ENCODE assay signal across 32 cellular contexts in genomic region chr19:55613930-55614710, GRCh38.
"Had no signal": no experiment of that assay in that cellular context is flagged by ENCODE, and none has a peak within 500 bp of the region (broad histone marks: within the 10 kb centered on the region; RNA-seq: fewer than 3 reads in every experiment).

No MANE protein-coding gene starts in this region.

- H3K4me3 ChIP-seq: ascending aorta, breast epithelium, cardiac muscle cell, colonic mucosa, esophagus squamous epithelium, gastroesophageal sphincter had no signal

- H3K9me3 ChIP-seq: ascending aorta, breast epithelium, colonic mucosa, esophagus squamous epithelium, gastroesophageal sphincter had no signal

- H3K9me3 Mint-ChIP-seq: activated CD4-positive, alpha-beta memory T cell treated with anti-CD3 and anti-CD28 coated beads, Interleukin-2, amount 10 ng/mL, durations not matched to agents 7 days and 5 days; activated CD4-positive, alpha-beta T cell treated with anti-CD3 and anti-CD28 coated beads, Interleukin-2, amount 10 ng/mL, durations not matched to agents 7 days and 5 days; activated naive CD4-positive, alpha-beta T cell treated with anti-CD3 and anti-CD28 coated beads, Interleukin-2, amount 10 ng/mL, durations not matched to agents 7 days and 5 days; activated naive CD4-positive, alpha-beta T cell treated with anti-CD3 and anti-CD28 coated beads, Interleukin-2, amount 50 U/mL, for 72 hours; activated naive CD8-positive, alpha-beta T cell treated with anti-CD3 and anti-CD28 coated beads, Interleukin-2, amount 10 ng/mL, durations not matched to agents 7 days and 5 days; activated T-cell treated with anti-CD3 and anti-CD28 coated beads, Interleukin-2, amount 50 U/mL, for 24 hours; activated T-cell treated with anti-CD3 and anti-CD28 coated beads, Interleukin-2, amount 50 U/mL, for 72 hours; WTC11 had no signal

- H3K36me3 ChIP-seq: colonic mucosa had no signal

- H3K4me1 ChIP-seq: ascending aorta, breast epithelium, colonic mucosa had no signal

- H3K27me3 Mint-ChIP-seq: activated CD4-positive, alpha-beta memory T cell treated with anti-CD3 and anti-CD28 coated beads, Interleukin-2, amount 10 ng/mL, durations not matched to agents 7 days and 5 days; activated CD4-positive, alpha-beta T cell treated with anti-CD3 and anti-CD28 coated beads, Interleukin-2, amount 10 ng/mL, durations not matched to agents 7 days and 5 days; activated naive CD4-positive, alpha-beta T cell treated with anti-CD3 and anti-CD28 coated beads, Interleukin-2, amount 10 ng/mL, durations not matched to agents 7 days and 5 days; activated naive CD8-positive, alpha-beta T cell treated with anti-CD3 and anti-CD28 coated beads, Interleukin-2, amount 10 ng/mL, durations not matched to agents 7 days and 5 days; activated T-cell treated with anti-CD3 and anti-CD28 coated beads, Interleukin-2, amount 50 U/mL, for 24 hours; brain had no signal

- H3K27me3 ChIP-seq: ascending aorta, breast epithelium, cardiac muscle cell, colonic mucosa, esophagus squamous epithelium, gastroesophageal sphincter had no signal

- ATAC-seq: activated naive CD4-positive, alpha-beta T cell treated with anti-CD3 and anti-CD28 coated beads, Interleukin-2, amount 50 U/mL, for 72 hours; activated T-cell treated with anti-CD3 and anti-CD28 coated beads, Interleukin-2, amount 50 U/mL, for 72 hours; gastroesophageal sphincter; WTC11 had no signal

- H3K27ac ChIP-seq: ascending aorta, breast epithelium, colonic mucosa, epithelial cell of prostate, esophagus squamous epithelium, gastroesophageal sphincter, VCaP had no signal

- H3K27ac Mint-ChIP-seq: activated CD4-positive, alpha-beta memory T cell treated with anti-CD3 and anti-CD28 coated beads, Interleukin-2, amount 10 ng/mL, durations not matched to agents 7 days and 5 days; activated CD4-positive, alpha-beta T cell treated with anti-CD3 and anti-CD28 coated beads, Interleukin-2, amount 10 ng/mL, durations not matched to agents 7 days and 5 days; activated naive CD4-positive, alpha-beta T cell treated with anti-CD3 and anti-CD28 coated beads, Interleukin-2, amount 10 ng/mL, durations not matched to agents 7 days and 5 days; activated naive CD4-positive, alpha-beta T cell treated with anti-CD3 and anti-CD28 coated beads, Interleukin-2, amount 50 U/mL, for 72 hours; activated naive CD8-positive, alpha-beta T cell treated with anti-CD3 and anti-CD28 coated beads, Interleukin-2, amount 10 ng/mL, durations not matched to agents 7 days and 5 days; activated T-cell treated with anti-CD3 and anti-CD28 coated beads, Interleukin-2, amount 50 U/mL, for 24 hours; activated T-cell treated with anti-CD3 and anti-CD28 coated beads, Interleukin-2, amount 50 U/mL, for 72 hours; brain; WTC11 had no signal

- H3K4me3 Mint-ChIP-seq: activated CD4-positive, alpha-beta memory T cell treated with anti-CD3 and anti-CD28 coated beads, Interleukin-2, amount 10 ng/mL, durations not matched to agents 7 days and 5 days; activated CD4-positive, alpha-beta T cell treated with anti-CD3 and anti-CD28 coated beads, Interleukin-2, amount 10 ng/mL, durations not matched to agents 7 days and 5 days; activated naive CD4-positive, alpha-beta T cell treated with anti-CD3 and anti-CD28 coated beads, Interleukin-2, amount 10 ng/mL, durations not matched to agents 7 days and 5 days; activated naive CD8-positive, alpha-beta T cell treated with anti-CD3 and anti-CD28 coated beads, Interleukin-2, amount 10 ng/mL, durations not matched to agents 7 days and 5 days; activated T-cell treated with anti-CD3 and anti-CD28 coated beads, Interleukin-2, amount 50 U/mL, for 24 hours; activated T-cell treated with anti-CD3 and anti-CD28 coated beads, Interleukin-2, amount 50 U/mL, for 72 hours; brain; WTC11 had no signal

- DNase-seq: activated CD4-positive, alpha-beta memory T cell treated with anti-CD3 and anti-CD28 coated beads, Interleukin-2, amount 10 ng/mL, durations not matched to agents 7 days and 5 days; activated CD4-positive, alpha-beta T cell treated with anti-CD3 and anti-CD28 coated beads for 1 hour; activated CD4-positive, alpha-beta T cell treated with anti-CD3 and anti-CD28 coated beads for 4 hours; activated CD4-positive, alpha-beta T cell treated with anti-CD3 and anti-CD28 coated beads, Interleukin-2, amount 10 ng/mL, durations not matched to agents 7 days and 5 days; activated CD4-positive, alpha-beta T cell treated with anti-CD3 and anti-CD28 coated beads, Interleukin-2, amount 50 U/mL, for 4 hours; activated CD8-positive, alpha-beta memory T cell treated with anti-CD3 and anti-CD28 coated beads, Interleukin-2, amount 50 U/mL, for 48 hours; activated gamma-delta T cell; activated naive CD4-positive, alpha-beta T cell; activated naive CD4-positive, alpha-beta T cell treated with anti-CD3 and anti-CD28 coated beads, Interleukin-2, amount 10 ng/mL, durations not matched to agents 7 days and 5 days; activated naive CD8-positive, alpha-beta T cell treated with anti-CD3 and anti-CD28 coated beads, Interleukin-2, amount 10 ng/mL, durations not matched to agents 7 days and 5 days; activated T-cell treated with anti-CD3 and anti-CD28 coated beads for 4 hours; activated T-cell treated with anti-CD3 and anti-CD28 coated beads, Interleukin-2, amount 50 U/mL, for 24 hours; activated T-cell treated with anti-CD3 and anti-CD28 coated beads, Interleukin-2, amount 50 U/mL, for 72 hours; central memory CD4-positive, alpha-beta T cell; cerebellar nuclear complex; colonic mucosa; effector CD8-positive, alpha-beta T cell; esophagus squamous epithelium; foreskin melanocyte; T-helper 2 cell had no signal

- FAIRE-seq: endometrium, endothelial cell of umbilical vein, TTC549 had no signal
